ENCODE assay signal across 1 cellular context in genomic region chr17:5430413-5430999, GRCh38.
TF ChIP-seq lines count a peak whose summit lies in the region.

No MANE protein-coding gene starts in this region.

TF ChIP-seq in K562, 482 proteins besides CTCF, POLR2A, EP300 and RAD21:
- TF ChIP-seq MAX (CRISPR knock-in tag; IDR thresholded peaks at IDR 0.05), result no peak
- TF ChIP-seq MECOM (CRISPR knock-in tag; IDR thresholded peaks at IDR 0.05), result no peak
- TF ChIP-seq MTF1 (CRISPR knock-in tag; IDR thresholded peaks at IDR 0.05; ENCODE audit: borderline replicate concordance), result no peak
- no peak for TF ChIP-seq CLOCK (CRISPR knock-in tag; IDR thresholded peaks at IDR 0.05; ENCODE audit: borderline replicate concordance)
- TF ChIP-seq POU5F1 (IDR thresholded peaks at IDR 0.05; ENCODE audit: borderline replicate concordance, low read depth, low read length, partially characterized antibody), result no peak
- no peak for TF ChIP-seq FOSL1 (tag; conservative IDR thresholded peaks at IDR 0.05)
- TF ChIP-seq MXD1 (CRISPR knock-in tag; IDR thresholded peaks at IDR 0.05; ENCODE audit: borderline replicate concordance, poor library complexity, severe bottlenecking), result no peak
